18 cellular contexts compared by ENCODE assay signal in the genomic region with DNA sequence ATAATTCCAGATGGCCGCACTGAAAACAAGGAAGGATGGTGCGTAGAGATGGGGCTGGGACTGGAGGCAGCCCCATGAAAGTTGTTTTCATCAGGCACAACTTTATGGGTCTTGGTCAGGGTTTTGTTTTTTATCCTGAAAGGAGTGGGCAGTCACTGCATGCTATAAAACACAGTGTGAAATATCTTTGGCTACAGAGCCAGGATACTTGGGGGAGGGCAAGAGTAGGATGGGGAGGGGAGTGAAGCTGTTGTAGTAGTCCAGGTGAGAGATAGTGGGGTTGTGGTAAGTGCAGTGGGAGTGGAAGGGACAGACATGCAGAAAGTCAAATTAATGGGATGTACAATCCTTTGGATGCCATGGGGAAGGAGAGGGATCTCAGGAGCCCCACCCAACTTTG. TPM values are rescaled to one million over a fixed set of nuclear protein-coding genes. Genes with fewer than 3 reads are reported as not detected.
DNase-seq lines count a peak whose midpoint lies in the region; ATAC-seq and TF ChIP-seq lines count a peak whose summit lies in the region.
"Had no signal": no experiment of that assay in that cellular context is flagged by ENCODE, and none has a peak within 500 bp of the region (broad histone marks: within the 10 kb centered on the region; RNA-seq: fewer than 3 reads in every experiment).

No MANE protein-coding gene starts in this region.

- H2AFZ ChIP-seq in parathyroid adenoma: no peak overlapping the region

- DNase-seq in heart right ventricle (no peak), Right ventricle myocardium superior (no peak), T-helper 2 cell (no peak), cerebellar nuclear complex (lab: John Stamatoyannopoulos, UW) (no peak), COR-L47 (lab: John Stamatoyannopoulos, UW) (no peak)
- DNase-seq: Caco-2, DMS79, HCEC 1CT, NCI-H1436 treated with DMSO at 0.1 percent for 48 hours, NCI-H345 had no signal

- 96% methylated on average over 2 of the region's 2 CpGs for WGBS in heart right ventricle, 2 donors
- 93 to 100% methylated on average over 2 of the region's 2 CpGs for WGBS in gastroesophageal sphincter (ENCODE audit: low coverage in 1 of 2), 2 donors

- H3K9me3 ChIP-seq in heart right ventricle (no peaks in the 10 kb centered on the region), gastroesophageal sphincter (no peaks in the 10 kb centered on the region), parathyroid adenoma (ENCODE audit: control insufficient read depth, low read length) (no peaks in the 10 kb centered on the region)
- H3K9me3 ChIP-seq: A549, Caco-2 had no signal

- H3K27ac ChIP-seq in heart right ventricle (peak overlapping the region in 8 of 10 donors; percentile 32 to 68 (median 55)), gastroesophageal sphincter (peak overlapping the region; percentile 64 to 80 (median 70)), parathyroid adenoma (peak overlapping the region; percentile 56)
- H3K27ac ChIP-seq: A549, C4-2B, RWPE1 had no signal

- peak in 1 of 8 donors; percentile 14 for ATAC-seq in heart right ventricle
- no peak for ATAC-seq in Right ventricle myocardium superior (ENCODE audit: poor library complexity)
- no peak for ATAC-seq in gastroesophageal sphincter
- ATAC-seq: A549, GM12878 had no signal

- H3K4me1 ChIP-seq in heart right ventricle (peaks cover 2 to 36% (median 12%) of the 10 kb centered on the region in 9 donors), gastroesophageal sphincter (peaks cover 0 to 58% (median 6%) of the 10 kb centered on the region in 3 donors), parathyroid adenoma (peaks cover 24% of the 10 kb centered on the region)
- H3K4me1 ChIP-seq: A549, Caco-2 had no signal

- TF ChIP-seq CTCF in heart right ventricle (IDR thresholded peaks at IDR 0.05) (no peak), gastroesophageal sphincter (IDR thresholded peaks at IDR 0.05) (no peak), parathyroid adenoma (IDR thresholded peaks at IDR 0.05) (no peak)

- H3K27me3 ChIP-seq in heart right ventricle (no peaks in the 10 kb centered on the region), gastroesophageal sphincter (no peaks in the 10 kb centered on the region), parathyroid adenoma (ENCODE audit: control insufficient read depth, insufficient read depth, low read length) (no peaks in the 10 kb centered on the region)

- no peak overlapping the region for H3K4me2 ChIP-seq in parathyroid adenoma (ENCODE audit: low read length)
- H3K4me2 ChIP-seq: A549 had no signal

- H3K36me3 ChIP-seq in heart right ventricle: peaks cover 0 to 67% (median 13%) of the 10 kb centered on the region in 9 donors
- H3K36me3 ChIP-seq in gastroesophageal sphincter: peaks cover 0 to 47% of the 10 kb centered on the region in 2 donors
- H3K36me3 ChIP-seq in parathyroid adenoma (ENCODE audit: control insufficient read depth, insufficient read depth, low read length): no peaks in the 10 kb centered on the region

- TF ChIP-seq POLR2A in gastroesophageal sphincter (IDR thresholded peaks at IDR 0.05): no peak

- intact Hi-C loops in heart right ventricle (cut with DNase I) (loop anchor here in 1 of 10 donors (5.0 kb wide), 1 partner anchor 34 kb away; no protein-coding TSS in a partner anchor), Right ventricle myocardium superior (cut with DNase I) (no loop called here)

- H3K9ac ChIP-seq in parathyroid adenoma: no peak overlapping the region

- no peak overlapping the region for H3K4me3 ChIP-seq in heart right ventricle
- H3K4me3 ChIP-seq in gastroesophageal sphincter: no peak overlapping the region
- H3K4me3 ChIP-seq in parathyroid adenoma (ENCODE audit: low read depth, low read length): no peak overlapping the region
- H3K4me3 ChIP-seq: A549, GM12878 had no signal

- H3K79me2 ChIP-seq in parathyroid adenoma: peaks cover 15% of the 10 kb centered on the region

- TF ChIP-seq EP300 in gastroesophageal sphincter (IDR thresholded peaks at IDR 0.05): no peak

RNA-seq across cellular contexts. Expression of a gene that starts 56.5 kb away (rescaled TPM):
- total RNA-seq in heart right ventricle (1 to 10 TPM in 1 of 10 donors, under 1 TPM in 7, not detected in 2; 0.55 to 1.0 (median 0.87) TPM), Right ventricle myocardium superior (0.67 TPM), gastroesophageal sphincter (1 to 10 TPM in 2 of 4 donors, under 1 TPM in 1, not detected in 1; 0.62 to 3.5 (median 2.5) TPM)
- 1 to 10 TPM; 1.2 to 1.6 TPM for polyA plus RNA-seq in heart right ventricle
- total RNA-seq: Caco-2, G401, HT-29 had no signal
- polyA plus RNA-seq: A549 had no signal
